1 cellular context compared by ENCODE assay signal in the genomic region with DNA sequence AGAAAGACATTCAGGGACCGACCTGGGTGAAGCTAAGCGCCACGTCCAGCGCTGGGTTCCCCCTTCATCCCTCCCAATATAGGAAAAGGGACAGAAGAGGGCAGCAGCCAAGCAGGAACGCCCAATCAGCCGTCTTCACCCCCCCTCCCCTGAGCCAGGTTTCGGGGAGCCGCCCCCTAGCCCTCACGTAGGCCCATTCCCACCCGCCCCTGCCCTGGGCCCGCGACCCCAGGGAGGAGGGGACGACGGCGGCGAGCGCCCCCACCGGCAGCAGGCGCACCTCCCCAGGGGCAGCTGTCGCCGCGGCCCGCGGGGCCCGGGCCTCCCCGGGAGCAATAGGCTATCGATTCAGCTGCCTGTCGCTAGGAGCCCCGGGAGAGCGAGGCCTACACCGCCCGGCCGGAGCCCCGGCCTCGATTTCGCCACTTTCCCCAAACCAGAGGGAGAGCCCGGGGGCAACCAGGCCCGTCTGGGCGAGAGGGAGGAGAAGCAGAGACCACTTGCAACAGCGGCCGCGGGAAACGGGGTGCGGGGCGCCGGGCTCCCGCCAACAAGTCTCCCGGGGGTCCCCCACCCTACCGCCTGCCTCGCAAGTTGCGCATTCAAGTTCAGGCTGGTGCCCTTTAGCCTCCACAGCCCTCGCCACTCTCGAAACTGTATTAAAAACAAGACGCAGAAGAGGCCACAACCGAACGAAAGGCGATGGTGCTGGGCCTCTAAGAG.
TF ChIP-seq lines count a peak whose summit lies in the region.

No MANE protein-coding gene starts in this region.

TF ChIP-seq in GM12878, 131 proteins besides CTCF, POLR2A, EP300 and RAD21 (continued from another document and continues in another):
- TF ChIP-seq, protein P1, sequence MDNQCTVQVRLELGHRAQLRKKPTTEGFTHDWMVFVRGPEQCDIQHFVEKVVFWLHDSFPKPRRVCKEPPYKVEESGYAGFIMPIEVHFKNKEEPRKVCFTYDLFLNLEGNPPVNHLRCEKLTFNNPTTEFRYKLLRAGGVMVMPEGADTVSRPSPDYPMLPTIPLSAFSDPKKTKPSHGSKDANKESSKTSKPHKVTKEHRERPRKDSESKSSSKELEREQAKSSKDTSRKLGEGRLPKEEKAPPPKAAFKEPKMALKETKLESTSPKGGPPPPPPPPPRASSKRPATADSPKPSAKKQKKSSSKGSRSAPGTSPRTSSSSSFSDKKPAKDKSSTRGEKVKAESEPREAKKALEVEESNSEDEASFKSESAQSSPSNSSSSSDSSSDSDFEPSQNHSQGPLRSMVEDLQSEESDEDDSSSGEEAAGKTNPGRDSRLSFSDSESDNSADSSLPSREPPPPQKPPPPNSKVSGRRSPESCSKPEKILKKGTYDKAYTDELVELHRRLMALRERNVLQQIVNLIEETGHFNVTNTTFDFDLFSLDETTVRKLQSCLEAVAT (IDR thresholded peaks at IDR 0.05), result peak; percentile 100
- no peak for TF ChIP-seq ZNF622 (IDR thresholded peaks at IDR 0.05)
- no peak for TF ChIP-seq YBX1 (IDR thresholded peaks at IDR 0.05)
- TF ChIP-seq MTA2 (IDR thresholded peaks at IDR 0.05; ENCODE audit: low read depth), result no peak
- no peak for TF ChIP-seq NFYA (IDR thresholded peaks at IDR 0.05; ENCODE audit: borderline replicate concordance, low read depth, low read length)
- no peak for TF ChIP-seq HDAC2 (IDR thresholded peaks at IDR 0.05)
- no peak for TF ChIP-seq POU2F2 (IDR thresholded peaks at IDR 0.05; ENCODE audit: borderline replicate concordance, low read depth, low read length)
- TF ChIP-seq EGR1 (IDR thresholded peaks at IDR 0.05; ENCODE audit: borderline replicate concordance in 1 of 2, low read depth in 2 of 2, low read length in 2 of 2), result no peak
- TF ChIP-seq MYB (IDR thresholded peaks at IDR 0.05; ENCODE audit: borderline replicate concordance, low read depth, low read length), result no peak
- no peak for TF ChIP-seq NFIC (IDR thresholded peaks at IDR 0.05; ENCODE audit: low read depth, low read length)
- no peak for TF ChIP-seq MYC (IDR thresholded peaks at IDR 0.05; ENCODE audit: insufficient read depth, insufficient read length, insufficient replicate concordance, low read length, severe bottlenecking)
- TF ChIP-seq ATF7 (IDR thresholded peaks at IDR 0.05; ENCODE audit: low read depth), result no peak
- 0 out of 2 replicates have a peak, but pooled peaks have one; percentile 24 for TF ChIP-seq CBFB (IDR thresholded peaks at IDR 0.05; ENCODE audit: low read depth)
- TF ChIP-seq, protein P2, sequence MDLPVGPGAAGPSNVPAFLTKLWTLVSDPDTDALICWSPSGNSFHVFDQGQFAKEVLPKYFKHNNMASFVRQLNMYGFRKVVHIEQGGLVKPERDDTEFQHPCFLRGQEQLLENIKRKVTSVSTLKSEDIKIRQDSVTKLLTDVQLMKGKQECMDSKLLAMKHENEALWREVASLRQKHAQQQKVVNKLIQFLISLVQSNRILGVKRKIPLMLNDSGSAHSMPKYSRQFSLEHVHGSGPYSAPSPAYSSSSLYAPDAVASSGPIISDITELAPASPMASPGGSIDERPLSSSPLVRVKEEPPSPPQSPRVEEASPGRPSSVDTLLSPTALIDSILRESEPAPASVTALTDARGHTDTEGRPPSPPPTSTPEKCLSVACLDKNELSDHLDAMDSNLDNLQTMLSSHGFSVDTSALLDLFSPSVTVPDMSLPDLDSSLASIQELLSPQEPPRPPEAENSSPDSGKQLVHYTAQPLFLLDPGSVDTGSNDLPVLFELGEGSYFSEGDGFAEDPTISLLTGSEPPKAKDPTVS (IDR thresholded peaks at IDR 0.05; ENCODE audit: low read depth, low read length), result no peak
- TF ChIP-seq BRCA1 (IDR thresholded peaks at IDR 0.05; ENCODE audit: low read depth, low read length), result no peak
- no peak for TF ChIP-seq ZNF274 (IDR thresholded peaks at IDR 0.05; ENCODE audit: insufficient read depth, insufficient read length)
- peak; percentile 55; the same call in 1 of the 2 replicates for TF ChIP-seq TAF1 (IDR thresholded peaks at IDR 0.05; ENCODE audit: borderline replicate concordance, low read depth, low read length)
- TF ChIP-seq, protein P3, sequence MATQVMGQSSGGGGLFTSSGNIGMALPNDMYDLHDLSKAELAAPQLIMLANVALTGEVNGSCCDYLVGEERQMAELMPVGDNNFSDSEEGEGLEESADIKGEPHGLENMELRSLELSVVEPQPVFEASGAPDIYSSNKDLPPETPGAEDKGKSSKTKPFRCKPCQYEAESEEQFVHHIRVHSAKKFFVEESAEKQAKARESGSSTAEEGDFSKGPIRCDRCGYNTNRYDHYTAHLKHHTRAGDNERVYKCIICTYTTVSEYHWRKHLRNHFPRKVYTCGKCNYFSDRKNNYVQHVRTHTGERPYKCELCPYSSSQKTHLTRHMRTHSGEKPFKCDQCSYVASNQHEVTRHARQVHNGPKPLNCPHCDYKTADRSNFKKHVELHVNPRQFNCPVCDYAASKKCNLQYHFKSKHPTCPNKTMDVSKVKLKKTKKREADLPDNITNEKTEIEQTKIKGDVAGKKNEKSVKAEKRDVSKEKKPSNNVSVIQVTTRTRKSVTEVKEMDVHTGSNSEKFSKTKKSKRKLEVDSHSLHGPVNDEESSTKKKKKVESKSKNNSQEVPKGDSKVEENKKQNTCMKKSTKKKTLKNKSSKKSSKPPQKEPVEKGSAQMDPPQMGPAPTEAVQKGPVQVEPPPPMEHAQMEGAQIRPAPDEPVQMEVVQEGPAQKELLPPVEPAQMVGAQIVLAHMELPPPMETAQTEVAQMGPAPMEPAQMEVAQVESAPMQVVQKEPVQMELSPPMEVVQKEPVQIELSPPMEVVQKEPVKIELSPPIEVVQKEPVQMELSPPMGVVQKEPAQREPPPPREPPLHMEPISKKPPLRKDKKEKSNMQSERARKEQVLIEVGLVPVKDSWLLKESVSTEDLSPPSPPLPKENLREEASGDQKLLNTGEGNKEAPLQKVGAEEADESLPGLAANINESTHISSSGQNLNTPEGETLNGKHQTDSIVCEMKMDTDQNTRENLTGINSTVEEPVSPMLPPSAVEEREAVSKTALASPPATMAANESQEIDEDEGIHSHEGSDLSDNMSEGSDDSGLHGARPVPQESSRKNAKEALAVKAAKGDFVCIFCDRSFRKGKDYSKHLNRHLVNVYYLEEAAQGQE (IDR thresholded peaks at IDR 0.05; ENCODE audit: low read depth, low read length), result no peak
- TF ChIP-seq, protein P4, sequence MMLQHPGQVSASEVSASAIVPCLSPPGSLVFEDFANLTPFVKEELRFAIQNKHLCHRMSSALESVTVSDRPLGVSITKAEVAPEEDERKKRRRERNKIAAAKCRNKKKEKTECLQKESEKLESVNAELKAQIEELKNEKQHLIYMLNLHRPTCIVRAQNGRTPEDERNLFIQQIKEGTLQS (IDR thresholded peaks at IDR 0.05; ENCODE audit: borderline replicate concordance, extremely low read depth, low read depth, low read length), result no peak
- TF ChIP-seq, protein P5, sequence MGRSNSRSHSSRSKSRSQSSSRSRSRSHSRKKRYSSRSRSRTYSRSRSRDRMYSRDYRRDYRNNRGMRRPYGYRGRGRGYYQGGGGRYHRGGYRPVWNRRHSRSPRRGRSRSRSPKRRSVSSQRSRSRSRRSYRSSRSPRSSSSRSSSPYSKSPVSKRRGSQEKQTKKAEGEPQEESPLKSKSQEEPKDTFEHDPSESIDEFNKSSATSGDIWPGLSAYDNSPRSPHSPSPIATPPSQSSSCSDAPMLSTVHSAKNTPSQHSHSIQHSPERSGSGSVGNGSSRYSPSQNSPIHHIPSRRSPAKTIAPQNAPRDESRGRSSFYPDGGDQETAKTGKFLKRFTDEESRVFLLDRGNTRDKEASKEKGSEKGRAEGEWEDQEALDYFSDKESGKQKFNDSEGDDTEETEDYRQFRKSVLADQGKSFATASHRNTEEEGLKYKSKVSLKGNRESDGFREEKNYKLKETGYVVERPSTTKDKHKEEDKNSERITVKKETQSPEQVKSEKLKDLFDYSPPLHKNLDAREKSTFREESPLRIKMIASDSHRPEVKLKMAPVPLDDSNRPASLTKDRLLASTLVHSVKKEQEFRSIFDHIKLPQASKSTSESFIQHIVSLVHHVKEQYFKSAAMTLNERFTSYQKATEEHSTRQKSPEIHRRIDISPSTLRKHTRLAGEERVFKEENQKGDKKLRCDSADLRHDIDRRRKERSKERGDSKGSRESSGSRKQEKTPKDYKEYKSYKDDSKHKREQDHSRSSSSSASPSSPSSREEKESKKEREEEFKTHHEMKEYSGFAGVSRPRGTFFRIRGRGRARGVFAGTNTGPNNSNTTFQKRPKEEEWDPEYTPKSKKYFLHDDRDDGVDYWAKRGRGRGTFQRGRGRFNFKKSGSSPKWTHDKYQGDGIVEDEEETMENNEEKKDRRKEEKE (IDR thresholded peaks at IDR 0.05), result no peak
- TF ChIP-seq, protein P6, sequence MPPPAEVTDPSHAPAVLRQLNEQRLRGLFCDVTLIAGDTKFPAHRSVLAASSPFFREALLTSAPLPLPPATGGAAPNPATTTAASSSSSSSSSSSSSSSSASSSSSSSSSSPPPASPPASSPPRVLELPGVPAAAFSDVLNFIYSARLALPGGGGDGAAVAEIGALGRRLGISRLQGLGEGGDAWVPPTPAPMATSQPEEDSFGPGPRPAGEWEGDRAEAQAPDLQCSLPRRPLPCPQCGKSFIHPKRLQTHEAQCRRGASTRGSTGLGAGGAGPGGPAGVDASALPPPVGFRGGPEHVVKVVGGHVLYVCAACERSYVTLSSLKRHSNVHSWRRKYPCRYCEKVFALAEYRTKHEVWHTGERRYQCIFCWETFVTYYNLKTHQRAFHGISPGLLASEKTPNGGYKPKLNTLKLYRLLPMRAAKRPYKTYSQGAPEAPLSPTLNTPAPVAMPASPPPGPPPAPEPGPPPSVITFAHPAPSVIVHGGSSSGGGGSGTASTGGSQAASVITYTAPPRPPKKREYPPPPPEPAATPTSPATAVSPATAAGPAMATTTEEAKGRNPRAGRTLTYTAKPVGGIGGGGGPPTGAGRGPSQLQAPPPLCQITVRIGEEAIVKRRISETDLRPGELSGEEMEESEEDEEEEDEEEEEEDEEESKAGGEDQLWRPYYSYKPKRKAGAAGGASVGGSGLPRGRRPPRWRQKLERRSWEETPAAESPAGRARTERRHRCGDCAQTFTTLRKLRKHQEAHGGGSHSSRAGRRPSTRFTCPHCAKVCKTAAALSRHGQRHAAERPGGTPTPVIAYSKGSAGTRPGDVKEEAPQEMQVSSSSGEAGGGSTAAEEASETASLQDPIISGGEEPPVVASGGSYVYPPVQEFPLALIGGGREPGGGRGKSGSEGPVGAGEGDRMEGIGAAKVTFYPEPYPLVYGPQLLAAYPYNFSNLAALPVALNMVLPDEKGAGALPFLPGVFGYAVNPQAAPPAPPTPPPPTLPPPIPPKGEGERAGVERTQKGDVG (CRISPR knock-in tag; IDR thresholded peaks at IDR 0.05), result no peak
- no peak for TF ChIP-seq POLR2AphosphoS5 (IDR thresholded peaks at IDR 0.05; ENCODE audit: low read length)
- 0 out of 2 replicates have a peak, but pooled peaks have one; percentile 54 for TF ChIP-seq ESRRA (IDR thresholded peaks at IDR 0.05; ENCODE audit: low read length)
- TF ChIP-seq JUND (IDR thresholded peaks at IDR 0.05; ENCODE audit: low read depth, low read length), result no peak
- TF ChIP-seq, protein P7, sequence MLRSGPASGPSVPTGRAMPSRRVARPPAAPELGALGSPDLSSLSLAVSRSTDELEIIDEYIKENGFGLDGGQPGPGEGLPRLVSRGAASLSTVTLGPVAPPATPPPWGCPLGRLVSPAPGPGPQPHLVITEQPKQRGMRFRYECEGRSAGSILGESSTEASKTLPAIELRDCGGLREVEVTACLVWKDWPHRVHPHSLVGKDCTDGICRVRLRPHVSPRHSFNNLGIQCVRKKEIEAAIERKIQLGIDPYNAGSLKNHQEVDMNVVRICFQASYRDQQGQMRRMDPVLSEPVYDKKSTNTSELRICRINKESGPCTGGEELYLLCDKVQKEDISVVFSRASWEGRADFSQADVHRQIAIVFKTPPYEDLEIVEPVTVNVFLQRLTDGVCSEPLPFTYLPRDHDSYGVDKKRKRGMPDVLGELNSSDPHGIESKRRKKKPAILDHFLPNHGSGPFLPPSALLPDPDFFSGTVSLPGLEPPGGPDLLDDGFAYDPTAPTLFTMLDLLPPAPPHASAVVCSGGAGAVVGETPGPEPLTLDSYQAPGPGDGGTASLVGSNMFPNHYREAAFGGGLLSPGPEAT (IDR thresholded peaks at IDR 0.05; ENCODE audit: low read depth), result peak; percentile 65
- TF ChIP-seq SMAD5 (IDR thresholded peaks at IDR 0.05; ENCODE audit: low read depth), result no peak
- TF ChIP-seq SRF (IDR thresholded peaks at IDR 0.05; ENCODE audit: low read depth in 2 of 2, low read length in 2 of 2), result peak; percentile 62 to 97
- TF ChIP-seq TARDBP (IDR thresholded peaks at IDR 0.05; ENCODE audit: borderline replicate concordance), result 0 out of 2 replicates have a peak, but pooled peaks have one; percentile 35
- 0 out of 2 replicates have a peak, but pooled peaks have one; percentile 38 for TF ChIP-seq TCF7 (IDR thresholded peaks at IDR 0.05; ENCODE audit: borderline replicate concordance)
- no peak for TF ChIP-seq PML (IDR thresholded peaks at IDR 0.05; ENCODE audit: low read length)
- TF ChIP-seq POLR2AphosphoS2 (IDR thresholded peaks at IDR 0.05; ENCODE audit: low read depth, low read length), result 0 out of 2 replicates have a peak, but pooled peaks have one; percentile 40
- TF ChIP-seq, protein P8, sequence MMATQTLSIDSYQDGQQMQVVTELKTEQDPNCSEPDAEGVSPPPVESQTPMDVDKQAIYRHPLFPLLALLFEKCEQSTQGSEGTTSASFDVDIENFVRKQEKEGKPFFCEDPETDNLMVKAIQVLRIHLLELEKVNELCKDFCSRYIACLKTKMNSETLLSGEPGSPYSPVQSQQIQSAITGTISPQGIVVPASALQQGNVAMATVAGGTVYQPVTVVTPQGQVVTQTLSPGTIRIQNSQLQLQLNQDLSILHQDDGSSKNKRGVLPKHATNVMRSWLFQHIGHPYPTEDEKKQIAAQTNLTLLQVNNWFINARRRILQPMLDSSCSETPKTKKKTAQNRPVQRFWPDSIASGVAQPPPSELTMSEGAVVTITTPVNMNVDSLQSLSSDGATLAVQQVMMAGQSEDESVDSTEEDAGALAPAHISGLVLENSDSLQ (IDR thresholded peaks at IDR 0.05), result no peak
- TF ChIP-seq, protein P9, sequence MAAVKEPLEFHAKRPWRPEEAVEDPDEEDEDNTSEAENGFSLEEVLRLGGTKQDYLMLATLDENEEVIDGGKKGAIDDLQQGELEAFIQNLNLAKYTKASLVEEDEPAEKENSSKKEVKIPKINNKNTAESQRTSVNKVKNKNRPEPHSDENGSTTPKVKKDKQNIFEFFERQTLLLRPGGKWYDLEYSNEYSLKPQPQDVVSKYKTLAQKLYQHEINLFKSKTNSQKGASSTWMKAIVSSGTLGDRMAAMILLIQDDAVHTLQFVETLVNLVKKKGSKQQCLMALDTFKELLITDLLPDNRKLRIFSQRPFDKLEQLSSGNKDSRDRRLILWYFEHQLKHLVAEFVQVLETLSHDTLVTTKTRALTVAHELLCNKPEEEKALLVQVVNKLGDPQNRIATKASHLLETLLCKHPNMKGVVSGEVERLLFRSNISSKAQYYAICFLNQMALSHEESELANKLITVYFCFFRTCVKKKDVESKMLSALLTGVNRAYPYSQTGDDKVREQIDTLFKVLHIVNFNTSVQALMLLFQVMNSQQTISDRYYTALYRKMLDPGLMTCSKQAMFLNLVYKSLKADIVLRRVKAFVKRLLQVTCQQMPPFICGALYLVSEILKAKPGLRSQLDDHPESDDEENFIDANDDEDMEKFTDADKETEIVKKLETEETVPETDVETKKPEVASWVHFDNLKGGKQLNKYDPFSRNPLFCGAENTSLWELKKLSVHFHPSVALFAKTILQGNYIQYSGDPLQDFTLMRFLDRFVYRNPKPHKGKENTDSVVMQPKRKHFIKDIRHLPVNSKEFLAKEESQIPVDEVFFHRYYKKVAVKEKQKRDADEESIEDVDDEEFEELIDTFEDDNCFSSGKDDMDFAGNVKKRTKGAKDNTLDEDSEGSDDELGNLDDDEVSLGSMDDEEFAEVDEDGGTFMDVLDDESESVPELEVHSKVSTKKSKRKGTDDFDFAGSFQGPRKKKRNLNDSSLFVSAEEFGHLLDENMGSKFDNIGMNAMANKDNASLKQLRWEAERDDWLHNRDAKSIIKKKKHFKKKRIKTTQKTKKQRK (IDR thresholded peaks at IDR 0.05; ENCODE audit: low read depth, low read length), result no peak
- TF ChIP-seq TCF3 (IDR thresholded peaks at IDR 0.05; ENCODE audit: borderline replicate concordance, insufficient read depth, low read depth, low read length), result peak; percentile 87; the same call in 1 of the 2 replicates
- no peak for TF ChIP-seq BCL11A (IDR thresholded peaks at IDR 0.05; ENCODE audit: low read depth, low read length)
